In the genomic region with DNA sequence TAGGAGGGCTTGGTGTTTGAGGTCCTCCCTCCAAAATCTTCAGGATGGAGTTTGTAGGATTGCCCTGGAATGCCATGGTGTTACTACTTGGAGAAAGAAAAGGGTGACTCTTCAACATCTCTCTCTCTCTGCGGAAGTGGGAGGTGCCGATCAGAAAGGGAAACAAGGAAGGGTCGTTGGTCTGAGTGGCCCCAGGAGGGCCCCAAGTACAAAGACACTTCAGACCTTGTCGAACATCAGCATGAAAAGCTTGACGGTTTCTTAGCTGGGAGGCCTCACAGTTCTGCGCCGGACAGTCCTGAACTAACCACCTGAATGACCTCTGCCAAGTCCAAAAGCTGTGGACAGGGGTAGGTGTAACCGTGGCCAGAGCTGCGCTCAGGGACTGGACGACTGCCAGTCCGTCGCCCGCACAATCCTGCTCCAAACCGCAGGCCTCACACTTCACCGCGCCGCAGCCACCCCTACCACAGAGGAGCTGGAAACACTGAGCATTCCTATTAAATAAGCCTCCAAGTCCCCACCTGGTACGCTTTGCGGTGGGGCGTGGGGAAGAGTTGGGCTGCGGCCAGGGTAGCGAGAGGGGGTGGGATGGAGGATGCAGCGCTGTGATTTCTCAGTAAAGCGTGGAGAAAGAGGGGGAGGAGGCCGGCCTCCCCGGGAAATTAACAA, we compare ENCODE assay signal across 8 cellular contexts. TPM values are rescaled to one million over a fixed set of nuclear protein-coding genes. Genes with fewer than 3 reads are reported as not detected.
DNase-seq lines count a peak whose midpoint lies in the region; ATAC-seq and TF ChIP-seq lines count a peak whose summit lies in the region.

No MANE protein-coding gene starts in this region.

- H3K27ac Mint-ChIP-seq in activated T-cell treated with anti-CD3 and anti-CD28 coated beads, Interleukin-2, amount 50 U/mL, for 72 hours, result no peak overlapping the region
- no peak overlapping the region for H3K27ac Mint-ChIP-seq in activated T-helper 1 cell treated with anti-CD3 and anti-CD28 coated beads, Interleukin-12 subunit alpha, Interleukin-12 subunit beta, Interleukin-2, Interleukin-4 antibody, amounts not matched to agents 30 ng/mL and 10 ng/mL and 1 ng/mL, durations not matched to agents 14 hours and 24 hours and 36 hours
- no peak overlapping the region for H3K27ac Mint-ChIP-seq in immature natural killer cell

- no peak overlapping the region for H3K27ac ChIP-seq in tibial artery

- H3K27me3 Mint-ChIP-seq in activated T-cell treated with anti-CD3 and anti-CD28 coated beads, Interleukin-2, amount 50 U/mL, for 72 hours (ENCODE audit: low read depth), result peaks cover 86% of the 10 kb centered on the region
- peaks cover 88% of the 10 kb centered on the region for H3K27me3 Mint-ChIP-seq in activated T-helper 1 cell treated with anti-CD3 and anti-CD28 coated beads, Interleukin-12 subunit alpha, Interleukin-12 subunit beta, Interleukin-2, Interleukin-4 antibody, amounts not matched to agents 30 ng/mL and 10 ng/mL and 1 ng/mL, durations not matched to agents 14 hours and 24 hours and 36 hours (ENCODE audit: insufficient read depth)
- H3K27me3 Mint-ChIP-seq in immature natural killer cell (ENCODE audit: low read depth in 3 of 3), result peaks cover 45 to 70% (median 52%) of the 10 kb centered on the region in 3 donors

- H3K4me1 Mint-ChIP-seq in activated T-cell treated with anti-CD3 and anti-CD28 coated beads, Interleukin-2, amount 50 U/mL, for 72 hours (ENCODE audit: low read depth), result peaks cover 42% of the 10 kb centered on the region
- peaks cover 29% of the 10 kb centered on the region for H3K4me1 Mint-ChIP-seq in activated T-helper 1 cell treated with anti-CD3 and anti-CD28 coated beads, Interleukin-12 subunit alpha, Interleukin-12 subunit beta, Interleukin-2, Interleukin-4 antibody, amounts not matched to agents 30 ng/mL and 10 ng/mL and 1 ng/mL, durations not matched to agents 14 hours and 24 hours and 36 hours (ENCODE audit: low read depth)
- H3K4me1 Mint-ChIP-seq in immature natural killer cell, result peaks cover 17 to 19% of the 10 kb centered on the region in 2 donors

- no peak for TF ChIP-seq CTCF in tibial artery (IDR thresholded peaks at IDR 0.05)

- intact Hi-C loops in activated T-helper 1 cell treated with anti-CD3 and anti-CD28 coated beads, Interleukin-12 subunit alpha, Interleukin-12 subunit beta, Interleukin-2, Interleukin-4 antibody, amounts not matched to agents 30 ng/mL and 10 ng/mL and 1 ng/mL, durations not matched to agents 14 hours and 24 hours and 36 hours (cut with micrococcal nuclease), result loop anchor here (10.0 kb wide), 1 partner anchor 905 kb away; no protein-coding TSS in a partner anchor
- intact Hi-C loops in tibial artery (cut with DNase I; ENCODE audit: low total_unique reads), result no loop called here

- peaks cover 0 to 90% of the 10 kb centered on the region in 2 donors for H3K27me3 ChIP-seq in tibial artery

- H3K4me3 ChIP-seq in tibial artery, result peak overlapping the region; percentile 27 to 46

- H3K36me3 Mint-ChIP-seq in activated T-cell treated with anti-CD3 and anti-CD28 coated beads, Interleukin-2, amount 50 U/mL, for 72 hours (ENCODE audit: insufficient read depth in 2 of 2), result no peaks in the 10 kb centered on the region
- no peaks in the 10 kb centered on the region for H3K36me3 Mint-ChIP-seq in activated T-helper 1 cell treated with anti-CD3 and anti-CD28 coated beads, Interleukin-12 subunit alpha, Interleukin-12 subunit beta, Interleukin-2, Interleukin-4 antibody, amounts not matched to agents 30 ng/mL and 10 ng/mL and 1 ng/mL, durations not matched to agents 14 hours and 24 hours and 36 hours (ENCODE audit: low read depth)
- no peaks in the 10 kb centered on the region for H3K36me3 Mint-ChIP-seq in immature natural killer cell

- peak in 1 of 2 donors; percentile 20 for ATAC-seq in activated T-cell treated with anti-CD3 and anti-CD28 coated beads, Interleukin-2, amount 50 U/mL, for 72 hours (replicated peaks in 1 of 2)

- DNase-seq in activated T-cell treated with anti-CD3 and anti-CD28 coated beads, Interleukin-2, amount 50 U/mL, for 72 hours, result peak in 1 of 2 donors; percentile 10
- no peak for DNase-seq in activated T-cell treated with anti-CD3 and anti-CD28 coated beads, Interleukin-2, amount 50 U/mL, for 1 hour
- DNase-seq in activated T-helper 1 cell treated with anti-CD3 and anti-CD28 coated beads, Interleukin-12 subunit alpha, Interleukin-12 subunit beta, Interleukin-2, Interleukin-4 antibody, amounts not matched to agents 30 ng/mL and 10 ng/mL and 1 ng/mL, durations not matched to agents 14 hours and 24 hours and 36 hours (ENCODE audit: low spot score), result no peak
- DNase-seq in immature natural killer cell, result no peak
- no peak for DNase-seq in tibial artery
- DNase-seq in D341Med (ENCODE audit: low spot score), result no peak
- DNase-seq in A172 (ENCODE audit: low spot score), result no peak
- DNase-seq in NCI-H2196 treated with DMSO at 0.1 percent for 48 hours (lab: John Stamatoyannopoulos, UW; ENCODE audit: unreplicated experiment), result no peak

- no peaks in the 10 kb centered on the region for H3K9me3 Mint-ChIP-seq in activated T-cell treated with anti-CD3 and anti-CD28 coated beads, Interleukin-2, amount 50 U/mL, for 72 hours
- no peaks in the 10 kb centered on the region for H3K9me3 Mint-ChIP-seq in activated T-helper 1 cell treated with anti-CD3 and anti-CD28 coated beads, Interleukin-12 subunit alpha, Interleukin-12 subunit beta, Interleukin-2, Interleukin-4 antibody, amounts not matched to agents 30 ng/mL and 10 ng/mL and 1 ng/mL, durations not matched to agents 14 hours and 24 hours and 36 hours
- peaks cover 0 to 4% (median 0%) of the 10 kb centered on the region in 6 donors for H3K9me3 Mint-ChIP-seq in immature natural killer cell

- peaks cover 0 to 40% (median 35%) of the 10 kb centered on the region in 4 donors for H3K4me1 ChIP-seq in tibial artery

- H3K4me3 Mint-ChIP-seq in activated T-cell treated with anti-CD3 and anti-CD28 coated beads, Interleukin-2, amount 50 U/mL, for 72 hours, result peak overlapping the region; percentile 79 to 81
- H3K4me3 Mint-ChIP-seq in activated T-helper 1 cell treated with anti-CD3 and anti-CD28 coated beads, Interleukin-12 subunit alpha, Interleukin-12 subunit beta, Interleukin-2, Interleukin-4 antibody, amounts not matched to agents 30 ng/mL and 10 ng/mL and 1 ng/mL, durations not matched to agents 14 hours and 24 hours and 36 hours, result peak overlapping the region; percentile 26
- H3K4me3 Mint-ChIP-seq in immature natural killer cell, result peak overlapping the region; percentile 28 to 69 (median 58)

- H3K9me3 ChIP-seq in tibial artery, result no peaks in the 10 kb centered on the region

- H3K36me3 ChIP-seq in tibial artery, result no peaks in the 10 kb centered on the region

RNA-seq across cellular contexts. Expression of a gene that starts 0.5 kb away (rescaled TPM):
- total RNA-seq in activated T-cell treated with anti-CD3 and anti-CD28 coated beads, Interleukin-2, amount 50 U/mL, for 72 hours, result not detected
- not detected in 2 replicates for total RNA-seq in activated T-helper 1 cell treated with anti-CD3 and anti-CD28 coated beads, Interleukin-12 subunit alpha, Interleukin-12 subunit beta, Interleukin-2, Interleukin-4 antibody, amounts not matched to agents 30 ng/mL and 10 ng/mL and 1 ng/mL, durations not matched to agents 14 hours and 24 hours and 36 hours
- not detected for polyA plus RNA-seq in immature natural killer cell
- total RNA-seq in A172 (2014; rRNA removed; shearing (Covaris generic)), result not detected in 2 replicates

RNA-seq across cellular contexts. Expression of a gene that starts 35.0 kb away (rescaled TPM):
- 10 to 100 TPM; 22.9 to 31.1 TPM for total RNA-seq in activated T-cell treated with anti-CD3 and anti-CD28 coated beads, Interleukin-2, amount 50 U/mL, for 72 hours
- 19.1 and 20.3 TPM in 2 replicates for total RNA-seq in activated T-helper 1 cell treated with anti-CD3 and anti-CD28 coated beads, Interleukin-12 subunit alpha, Interleukin-12 subunit beta, Interleukin-2, Interleukin-4 antibody, amounts not matched to agents 30 ng/mL and 10 ng/mL and 1 ng/mL, durations not matched to agents 14 hours and 24 hours and 36 hours
- polyA plus RNA-seq in immature natural killer cell, result 10 to 100 TPM; 77.8 to 97.0 (median 88.5) TPM
- total RNA-seq in A172 (2014; rRNA removed; shearing (Covaris generic)), result 37.9 and 53.5 TPM in 2 replicates

Comparison
In these comparisons a context has a peak if more than half of its experiments do, and no peak if none do; other contexts are left out.
1. H3K4me3 Mint-ChIP-seq: peak in every context shown above with its lines; median percentile 80 in activated T-cell treated with anti-CD3 and anti-CD28 coated beads, Interleukin-2, amount 50 U/mL, for 72 hours; 58 in immature natural killer cell; 26 in activated T-helper 1 cell treated with anti-CD3 and anti-CD28 coated beads, Interleukin-12 subunit alpha, Interleukin-12 subunit beta, Interleukin-2, Interleukin-4 antibody, amounts not matched to agents 30 ng/mL and 10 ng/mL and 1 ng/mL, durations not matched to agents 14 hours and 24 hours and 36 hours.